In the genomic region with DNA sequence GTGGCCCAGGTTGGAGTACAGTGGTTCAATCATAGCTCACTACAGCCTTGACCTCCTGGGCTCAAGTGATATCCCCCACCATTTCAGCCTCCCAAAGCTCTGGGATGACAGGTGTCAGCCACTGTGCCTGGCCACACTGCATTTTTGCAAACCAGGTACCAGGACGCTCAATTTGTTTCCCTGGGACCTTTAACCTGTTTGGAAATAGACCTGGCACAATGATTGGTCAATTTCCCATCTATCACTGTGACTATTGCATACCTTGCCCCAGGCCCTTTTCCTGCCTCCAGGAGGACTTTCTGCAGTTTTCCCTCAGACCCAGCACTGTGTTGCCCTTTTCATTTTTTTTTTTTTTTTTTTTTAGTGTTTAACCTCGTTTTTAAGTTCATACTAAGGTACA, we compare ENCODE assay signal across 21 cellular contexts. TPM values are rescaled to one million over a fixed set of nuclear protein-coding genes. Genes with fewer than 3 reads are reported as not detected.
DNase-seq lines count a peak whose midpoint lies in the region; ATAC-seq, FAIRE-seq and TF ChIP-seq lines count a peak whose summit lies in the region.
"Had no signal": no experiment of that assay in that cellular context is flagged by ENCODE, and none has a peak within 500 bp of the region (broad histone marks: within the 10 kb centered on the region; RNA-seq: fewer than 3 reads in every experiment).

No MANE protein-coding gene starts in this region.

- CTCF ChIA-PET in HEK293 (lab: Yijun Ruan, JAX) = no interaction called here

- no peak for TF ChIP-seq RAD21 in liver (IDR thresholded peaks at IDR 0.05)

- DNase-seq in ELF-1 (ENCODE audit: low read depth, low spot score) (peak; percentile 54), RWPE2 (ENCODE audit: low spot score) (no peak), dermis blood vessel endothelial cell (no peak), small intestine (no peak), SHP77 (lab: John Stamatoyannopoulos, UW) (no peak)
- DNase-seq: BE2C; CD4-positive, CD25-positive, alpha-beta regulatory T cell; DMS79; NCI-H1092 treated with DMSO at 0.1 percent for 48 hours; NCI-H1436 treated with DMSO at 0.1 percent for 48 hours; NCI-H1930; NCI-H510A; NCI-H748 treated with DMSO at 0.1 percent for 48 hours had no signal

- no peaks in the 10 kb centered on the region for H3K9me3 ChIP-seq in HEK293 (ENCODE audit: control insufficient read depth, insufficient read depth, low read depth, low read length)
- H3K9me3 ChIP-seq in RWPE2 (ENCODE audit: severe bottlenecking) = no peaks in the 10 kb centered on the region
- no peaks in the 10 kb centered on the region for H3K9me3 ChIP-seq in liver (ENCODE audit: control insufficient read depth in 4 of 4, low read length in 3 of 4)
- no peaks in the 10 kb centered on the region for H3K9me3 ChIP-seq in small intestine (ENCODE audit: control insufficient read depth, low read depth)
- H3K9me3 ChIP-seq: A549, BE2C had no signal

- TF ChIP-seq CTCF in HEK293 (tag by site-specific recombination; IDR thresholded peaks at IDR 0.05) = no peak
- TF ChIP-seq CTCF in RWPE2 (IDR thresholded peaks at IDR 0.05; ENCODE audit: poor library complexity, severe bottlenecking) = no peak
- TF ChIP-seq CTCF in liver (IDR thresholded peaks at IDR 0.05; ENCODE audit: low read depth, low read length, missing input control) = no peak

- no peak overlapping the region for H3K9ac ChIP-seq in liver (ENCODE audit: low read depth in 1 of 2, low read length in 2 of 2)

- ATAC-seq in RWPE2 (ENCODE audit: low read depth) (peak; percentile 64; the same call in 2 of the 3 replicates), HG02970 (IDR thresholded peaks at IDR 0.05; ENCODE audit: low FRiP score, unreplicated experiment) (no peak)
- ATAC-seq: Panc1 had no signal

- no peak overlapping the region for H3K27ac ChIP-seq in HEK293 (ENCODE audit: extremely low read depth, low read depth, low read length)
- H3K27ac ChIP-seq in RWPE2 (ENCODE audit: poor library complexity, severe bottlenecking) = no peak overlapping the region
- no peak overlapping the region for H3K27ac ChIP-seq in liver (ENCODE audit: low read depth in 1 of 2, low read length in 2 of 2)
- no peak overlapping the region for H3K27ac ChIP-seq in small intestine (ENCODE audit: low read depth in 1 of 2, low read length in 1 of 2)
- H3K27ac ChIP-seq: A549, SK-N-MC had no signal

- H3K4me3 ChIP-seq in HEK293 (ENCODE audit: low read depth, low read length) (no peak overlapping the region), RWPE2 (ENCODE audit: severe bottlenecking) (no peak overlapping the region), liver (ENCODE audit: low read depth in 1 of 3, low read length in 3 of 3) (no peak overlapping the region), small intestine (ENCODE audit: low read depth in 1 of 2, low read length in 2 of 2) (no peak overlapping the region)
- H3K4me3 ChIP-seq: A549, SK-N-MC had no signal

- H3K4me1 ChIP-seq in HEK293 (ENCODE audit: control insufficient read depth, insufficient read depth, low read length) (peaks cover 3% of the 10 kb centered on the region; the same call in 1 of the 2 replicates), RWPE2 (ENCODE audit: insufficient read depth, poor library complexity, severe bottlenecking) (no peaks in the 10 kb centered on the region), liver (ENCODE audit: control insufficient read depth in 4 of 4, insufficient read depth in 4 of 4, low read length in 3 of 4) (no peaks in the 10 kb centered on the region), small intestine (ENCODE audit: control insufficient read depth in 2 of 2, insufficient read depth in 1 of 2, low read depth in 1 of 2, low read length in 1 of 2) (peaks cover 2% of the 10 kb centered on the region in 2 donors)
- H3K4me1 ChIP-seq: A549, BE2C had no signal

- WGBS in liver = 41% methylated on average over 2 of the region's 2 CpGs
- 44 to 68% (median 68%) methylated on average over 2 of the region's 2 CpGs for WGBS in small intestine, 3 donors

- POLR2A ChIA-PET in HEK293 (lab: Yijun Ruan, JAX) = interaction anchor here (2.1 kb wide), 1 partner anchor 11 kb away, joined by 13 read pairs; a partner anchor contains a TSS

- H3K36me3 ChIP-seq in HEK293 (ENCODE audit: control insufficient read depth in 2 of 2, insufficient read depth in 1 of 2, low read length in 2 of 2) = no peaks in the 10 kb centered on the region
- no peaks in the 10 kb centered on the region for H3K36me3 ChIP-seq in RWPE2 (ENCODE audit: low read depth)
- H3K36me3 ChIP-seq in liver (ENCODE audit: control insufficient read depth in 4 of 4, insufficient read depth in 3 of 4, low read depth in 1 of 4, low read length in 3 of 4) = no peaks in the 10 kb centered on the region
- no peaks in the 10 kb centered on the region for H3K36me3 ChIP-seq in small intestine (ENCODE audit: control insufficient read depth in 2 of 2, insufficient read depth in 2 of 2, low read length in 2 of 2)
- H3K36me3 ChIP-seq: BE2C had no signal

- H3K27me3 ChIP-seq in RWPE2 (ENCODE audit: insufficient read depth, poor library complexity, severe bottlenecking) (no peaks in the 10 kb centered on the region), liver (ENCODE audit: control insufficient read depth in 4 of 4, insufficient read depth in 4 of 4, low read length in 3 of 4) (no peaks in the 10 kb centered on the region), small intestine (ENCODE audit: control insufficient read depth in 2 of 2, insufficient read depth in 2 of 2, low read length in 2 of 2) (no peaks in the 10 kb centered on the region)
- H3K27me3 ChIP-seq: BE2C had no signal

- no peak for FAIRE-seq in small intestine (lab: Jason Lieb, UNC)
- FAIRE-seq: A549, H54 had no signal

TF ChIP-seq in HEK293, 187 proteins besides CTCF, POLR2A, EP300 and RAD21:
- TF ChIP-seq GFI1B (tag by site-specific recombination; IDR thresholded peaks at IDR 0.05) (no peak), ZNF121 (tag by site-specific recombination; IDR thresholded peaks at IDR 0.05) (no peak), ZNF335 (tag by site-specific recombination; conservative IDR thresholded peaks at IDR 0.05) (0 out of 2 replicates have a peak, but pooled peaks have one; percentile 15), ZNF23 (tag by site-specific recombination; IDR thresholded peaks at IDR 0.05; ENCODE audit: borderline replicate concordance) (no peak)

TF ChIP-seq in liver, 16 proteins besides CTCF, POLR2A, EP300 and RAD21:
- TF ChIP-seq FOXA1 (IDR thresholded peaks at IDR 0.05) (no peak), HNF4A (conservative IDR thresholded peaks at IDR 0.05) (peak; percentile 26 to 28), NR2F2 (IDR thresholded peaks at IDR 0.05) (peak; percentile 24)
TF ChIP-seq in liver: peak in this region for 2.

RNA-seq across cellular contexts. Expression of a gene that starts 11.1 kb away (rescaled TPM):
- total RNA-seq in liver = 10 to 100 TPM; 36.4 to 51.5 TPM
- 10 to 100 TPM in 1 of 2 donors, 1 to 10 TPM in 1; 7.5 to 42.3 TPM for polyA plus RNA-seq in liver
- total RNA-seq in dermis blood vessel endothelial cell = 68.2 and 71.3 TPM in 2 replicates
- 100 to 1,000 TPM; 147 to 246 (median 172) TPM for polyA plus RNA-seq in small intestine

RNA-seq across cellular contexts. Expression of a gene that starts 19.0 kb away (rescaled TPM):
- total RNA-seq in liver = under 1 TPM; 0.09 to 0.50 TPM
- polyA plus RNA-seq in liver = 1 to 10 TPM in 1 of 2 donors, under 1 TPM in 1; 0.74 to 2.1 TPM
- 0.51 TPM in 1 of 2 replicates, not detected in the other for total RNA-seq in dermis blood vessel endothelial cell
- 10 to 100 TPM in 2 of 3 donors, 1 to 10 TPM in 1; 4.1 to 19.2 (median 12.2) TPM for polyA plus RNA-seq in small intestine

RNA-seq across cellular contexts. Expression of a gene that starts 33.3 kb away (rescaled TPM):
- total RNA-seq in liver (1 to 10 TPM; 1.1 to 8.3 TPM), dermis blood vessel endothelial cell (not detected in 2 replicates)
- polyA plus RNA-seq in liver (10 to 100 TPM in 1 of 2 donors, 1 to 10 TPM in 1; 8.5 to 50.1 TPM), small intestine (100 to 1,000 TPM; 220 to 358 (median 225) TPM)
- total RNA-seq: CD4-positive, CD25-positive, alpha-beta regulatory T cell; LHCN-M2 had no signal
- polyA plus RNA-seq: CD4-positive, CD25-positive, alpha-beta regulatory T cell had no signal

RNA-seq across cellular contexts. Expression of a gene that starts 33.7 kb away (rescaled TPM):
- total RNA-seq in liver = 10 to 100 TPM in 1 of 2 donors, 1 to 10 TPM in 1; 6.7 to 35.9 TPM
- polyA plus RNA-seq in liver = 10 to 100 TPM in 1 of 2 donors, 1 to 10 TPM in 1; 9.7 to 11.8 TPM
- 74.5 and 101 TPM in 2 replicates for total RNA-seq in dermis blood vessel endothelial cell
- 100 to 1,000 TPM; 134 to 247 (median 207) TPM for polyA plus RNA-seq in small intestine

RNA-seq across cellular contexts. Expression of a gene that starts 45.1 kb away (rescaled TPM):
- under 1 TPM in 1 of 2 donors, not detected in 1; under 0.01 TPM for total RNA-seq in liver
- under 1 TPM; 0.02 to 0.10 TPM for polyA plus RNA-seq in liver
- total RNA-seq in dermis blood vessel endothelial cell = not detected in 2 replicates
- polyA plus RNA-seq in small intestine = under 1 TPM; under 0.01 to 0.22 (median 0.04) TPM
- polyA plus RNA-seq: CD4-positive, CD25-positive, alpha-beta regulatory T cell had no signal
